Comparison of ENCODE assay signal across 1 cellular context in the genomic region with DNA sequence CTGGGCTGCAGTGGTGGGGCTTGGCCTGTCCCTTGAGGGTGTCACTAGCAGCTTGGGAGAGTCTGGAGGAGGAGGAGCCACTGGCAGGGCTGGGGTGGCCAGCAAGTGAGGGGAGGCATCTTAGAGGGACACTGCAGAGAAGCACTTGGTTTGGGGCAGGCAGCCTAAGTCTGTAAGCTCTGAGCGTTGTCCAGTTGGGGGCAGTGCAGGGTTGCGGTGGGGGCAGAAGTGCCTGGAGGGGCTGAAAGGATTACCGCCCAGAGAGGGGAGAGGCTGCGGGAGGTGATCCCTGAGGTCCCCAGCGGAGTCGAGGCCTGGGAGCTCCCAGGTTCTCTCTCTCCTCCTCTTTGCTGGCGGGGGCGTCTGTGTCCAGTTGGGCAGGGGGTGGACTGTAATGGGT.
TF ChIP-seq lines count a peak whose summit lies in the region.

No MANE protein-coding gene starts in this region.

TF ChIP-seq in SK-N-SH, 30 proteins besides CTCF, POLR2A, EP300 and RAD21 (continued from another document):
- TF ChIP-seq EZH2phosphoT487 (IDR thresholded peaks at IDR 0.05; ENCODE audit: borderline replicate concordance, low read depth) (no peak), FOXM1 (IDR thresholded peaks at IDR 0.05; ENCODE audit: low read depth) (no peak), RCOR1 (IDR thresholded peaks at IDR 0.05; ENCODE audit: low read length) (no peak), SIN3A (IDR thresholded peaks at IDR 0.05; ENCODE audit: borderline replicate concordance, low read depth, low read length) (no peak), SMC3 (IDR thresholded peaks at IDR 0.05; ENCODE audit: low read depth, low read length) (no peak), GABPA (IDR thresholded peaks at IDR 0.05; ENCODE audit: low read depth) (no peak)
- TF ChIP-seq, protein P1, sequence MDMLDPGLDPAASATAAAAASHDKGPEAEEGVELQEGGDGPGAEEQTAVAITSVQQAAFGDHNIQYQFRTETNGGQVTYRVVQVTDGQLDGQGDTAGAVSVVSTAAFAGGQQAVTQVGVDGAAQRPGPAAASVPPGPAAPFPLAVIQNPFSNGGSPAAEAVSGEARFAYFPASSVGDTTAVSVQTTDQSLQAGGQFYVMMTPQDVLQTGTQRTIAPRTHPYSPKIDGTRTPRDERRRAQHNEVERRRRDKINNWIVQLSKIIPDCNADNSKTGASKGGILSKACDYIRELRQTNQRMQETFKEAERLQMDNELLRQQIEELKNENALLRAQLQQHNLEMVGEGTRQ (IDR thresholded peaks at IDR 0.05; ENCODE audit: borderline replicate concordance, low read depth, low read length) = no peak
